Comparison of ENCODE assay signal across 8 cellular contexts in the genomic region with DNA sequence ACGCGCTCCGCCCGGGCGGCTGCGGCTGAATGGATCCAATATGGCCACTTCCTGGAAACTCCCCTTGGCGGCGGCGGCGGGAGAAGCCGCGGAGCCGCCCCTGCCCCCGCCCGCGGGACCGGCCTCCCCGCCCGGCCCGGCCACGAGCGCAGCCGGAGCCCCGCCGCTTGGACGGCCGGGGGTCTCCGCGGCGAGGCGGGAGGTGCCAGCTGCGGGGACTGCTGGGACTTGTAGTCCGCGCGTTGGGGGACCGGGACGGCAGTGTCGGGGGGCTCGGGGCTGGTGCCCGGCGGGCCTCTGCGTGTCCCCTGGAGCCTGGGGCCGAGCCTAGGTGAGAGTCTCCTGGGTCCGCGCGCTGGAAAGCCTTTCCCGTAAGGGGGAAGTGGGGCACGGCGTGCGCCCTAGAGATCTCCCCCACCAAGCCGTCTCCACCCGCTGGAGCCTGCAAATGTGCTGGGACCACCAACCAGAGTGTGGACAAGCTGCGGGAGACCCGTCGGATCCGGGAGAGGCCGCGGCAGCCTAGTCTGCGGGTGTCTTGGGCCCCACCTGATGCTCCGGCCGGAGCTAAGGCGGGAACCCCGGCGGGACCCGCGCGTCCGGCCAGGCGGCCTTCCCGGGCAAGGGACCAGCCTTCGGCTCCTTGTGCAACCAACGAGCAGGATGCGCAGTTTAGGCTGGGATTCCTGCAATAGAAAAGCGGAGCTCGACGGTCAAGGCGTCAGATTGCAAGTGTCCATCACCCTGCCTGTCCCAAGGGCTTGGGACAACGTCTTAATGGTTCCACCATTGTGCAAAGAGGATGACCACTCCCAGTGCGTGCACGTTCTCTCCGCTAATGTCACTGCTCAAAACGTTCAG. TPM values are rescaled to one million over a fixed set of nuclear protein-coding genes. Genes with fewer than 3 reads are reported as not detected.
DNase-seq lines count a peak whose midpoint lies in the region; ATAC-seq and TF ChIP-seq lines count a peak whose summit lies in the region.

A gene with protein sequence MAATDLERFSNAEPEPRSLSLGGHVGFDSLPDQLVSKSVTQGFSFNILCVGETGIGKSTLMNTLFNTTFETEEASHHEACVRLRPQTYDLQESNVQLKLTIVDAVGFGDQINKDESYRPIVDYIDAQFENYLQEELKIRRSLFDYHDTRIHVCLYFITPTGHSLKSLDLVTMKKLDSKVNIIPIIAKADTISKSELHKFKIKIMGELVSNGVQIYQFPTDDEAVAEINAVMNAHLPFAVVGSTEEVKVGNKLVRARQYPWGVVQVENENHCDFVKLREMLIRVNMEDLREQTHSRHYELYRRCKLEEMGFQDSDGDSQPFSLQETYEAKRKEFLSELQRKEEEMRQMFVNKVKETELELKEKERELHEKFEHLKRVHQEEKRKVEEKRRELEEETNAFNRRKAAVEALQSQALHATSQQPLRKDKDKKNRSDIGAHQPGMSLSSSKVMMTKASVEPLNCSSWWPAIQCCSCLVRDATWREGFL (minus strand): TSS at position 31 of the 861 bp plus-strand sequence. CDS start 102 bp downstream, outside the sequence.

- H3K9me3 Mint-ChIP-seq in Caco-2 (ENCODE audit: unreplicated experiment) (no peaks in the 10 kb centered on the region), IgD-negative memory B cell (no peaks in the 10 kb centered on the region)

- H3K4me1 Mint-ChIP-seq in Caco-2 (ENCODE audit: low read depth, unreplicated experiment) (peaks cover 26% of the 10 kb centered on the region), IgD-negative memory B cell (peaks cover 0 to 7% (median 2%) of the 10 kb centered on the region in 3 donors)

- WGBS in lower leg skin, 2 donors: 1 to 3% methylated on average over 19 to 65 of the region's 82 CpGs

- DNase-seq in Caco-2: peak in 1 of 2 experiments; percentile 69
- peak; percentile 51 for DNase-seq in activated CD4-positive, alpha-beta T cell treated with anti-CD3 and anti-CD28 coated beads for 48 hours
- DNase-seq in lower leg skin (ENCODE audit: low spot score in 2 of 2): peak in 1 of 2 donors; percentile 93
- DNase-seq in stimulated activated CD8-positive, alpha-beta memory T cell treated with anti-CD3 and anti-CD28 coated beads, Interleukin-12 subunit alpha, Interleukin-12 subunit beta, amount 100 ng/mL, for 24 hours (ENCODE audit: extremely low read depth): peak; percentile 7
- DNase-seq in SHP77 treated with DMSO at 0.1 percent for 48 hours (lab: John Stamatoyannopoulos, UW): no peak

- TF ChIP-seq CTCF in Caco-2 (IDR thresholded peaks at IDR 0.05; ENCODE audit: insufficient read depth in 1 of 2, low read depth in 1 of 2, low read length in 1 of 2, severe bottlenecking in 1 of 2, unreplicated experiment in 1 of 2) (no peak), lower leg skin (IDR thresholded peaks at IDR 0.05) (no peak)

- H3K36me3 Mint-ChIP-seq in Caco-2 (ENCODE audit: insufficient read depth, unreplicated experiment) (peaks cover 5% of the 10 kb centered on the region), IgD-negative memory B cell (no peaks in the 10 kb centered on the region)

- H3K27ac ChIP-seq in duodenal mucosa (ENCODE audit: low read depth, low read length): peak within 1 kb of the TSS; percentile 14

- H3K9ac ChIP-seq in duodenal mucosa (ENCODE audit: low read depth in 1 of 2, low read length in 2 of 2): peak within 1 kb of the TSS; percentile 74 to 83

- no peak for TF ChIP-seq POLR2A in lower leg skin (IDR thresholded peaks at IDR 0.05)

- H3K4me1 ChIP-seq in Caco-2: peaks cover 25% of the 10 kb centered on the region
- H3K4me1 ChIP-seq in duodenal mucosa (ENCODE audit: control insufficient read depth in 1 of 2, insufficient read depth in 2 of 2, low read length in 2 of 2): peaks cover 30 to 33% of the 10 kb centered on the region in 2 donors

- H3K27ac Mint-ChIP-seq in Caco-2 (ENCODE audit: unreplicated experiment) (peak within 1 kb of the TSS; percentile 46), IgD-negative memory B cell (peak within 1 kb of the TSS in 1 of 3 donors; percentile 45)

- intact Hi-C loops in Caco-2 (cut with micrococcal nuclease; ENCODE audit: unreplicated experiment): loop anchor here (2.0 kb wide), 2 partner anchors 29 to 43 kb away; no protein-coding TSS in a partner anchor
- intact Hi-C loops in lower leg skin (cut with DNase I; ENCODE audit: low total_unique reads): no loop called here

- no peaks in the 10 kb centered on the region for H3K27me3 ChIP-seq in Caco-2 (replicated peaks; ENCODE audit: control insufficient read depth, insufficient read depth, low read length)
- peaks cover 0 to 2% of the 10 kb centered on the region in 2 donors for H3K27me3 ChIP-seq in duodenal mucosa (ENCODE audit: control insufficient read depth in 1 of 2, insufficient read depth in 2 of 2, low read length in 2 of 2)

- peak within 1 kb of the TSS; percentile 87 for H3K4me3 ChIP-seq in Caco-2 (ENCODE audit: low read depth, low read length)
- peak within 1 kb of the TSS; percentile 79 to 89 for H3K4me3 ChIP-seq in duodenal mucosa (ENCODE audit: low read depth in 1 of 2, low read length in 2 of 2)
- H3K4me3 ChIP-seq in lower leg skin (ENCODE audit: low read depth, poor library complexity, severe bottlenecking): peak within 1 kb of the TSS; percentile 64

- H3K27me3 Mint-ChIP-seq in Caco-2 (ENCODE audit: insufficient read depth, unreplicated experiment) (peaks cover 5% of the 10 kb centered on the region), IgD-negative memory B cell (peaks cover 13% of the 10 kb centered on the region)

- POLR2A ChIA-PET in Caco-2 (lab: Charles Lee): interaction anchor here (0.6 kb wide), 2 partner anchors 18 to 22 kb away, joined by 4 to 5 read pairs; no protein-coding TSS in a partner anchor

- BruUV-seq in Caco-2 (replicated peaks; lab: Mats Ljungman, UMichigan): no TSS peak

- H3K9me3 ChIP-seq in Caco-2 (no peaks in the 10 kb centered on the region), duodenal mucosa (ENCODE audit: control insufficient read depth in 1 of 2, low read length in 2 of 2) (no peaks in the 10 kb centered on the region)

- CTCF ChIA-PET in Caco-2 (lab: Charles Lee): interaction anchor here (0.8 to 2.7 kb wide), 4 partner anchors 22 to 43 kb away, joined by 3 to 13 read pairs (median 7); no protein-coding TSS in a partner anchor

- ATAC-seq in GM19467 (IDR thresholded peaks at IDR 0.05; ENCODE audit: unreplicated experiment): peak; percentile 62

- H3K4me3 Mint-ChIP-seq in Caco-2 (ENCODE audit: unreplicated experiment) (peak within 1 kb of the TSS; percentile 73), IgD-negative memory B cell (peak within 1 kb of the TSS; percentile 74 to 86 (median 82))

- no peaks in the 10 kb centered on the region for H3K36me3 ChIP-seq in Caco-2 (ENCODE audit: control insufficient read depth, insufficient read depth, low read length)
- no peaks in the 10 kb centered on the region for H3K36me3 ChIP-seq in duodenal mucosa (ENCODE audit: control insufficient read depth in 1 of 2, insufficient read depth in 2 of 2, low read length in 2 of 2)

RNA-seq across cellular contexts. Expression of the gene that starts here (rescaled TPM):
- total RNA-seq in Caco-2 (2022) (54.0 and 60.7 TPM in 2 replicates), lower leg skin (10 to 100 TPM; 70.0 to 99.6 (median 87.8) TPM)
- polyA plus RNA-seq in IgD-negative memory B cell: 1.1 TPM
